ENCODE assay signal across 8 cellular contexts in the genomic region with DNA sequence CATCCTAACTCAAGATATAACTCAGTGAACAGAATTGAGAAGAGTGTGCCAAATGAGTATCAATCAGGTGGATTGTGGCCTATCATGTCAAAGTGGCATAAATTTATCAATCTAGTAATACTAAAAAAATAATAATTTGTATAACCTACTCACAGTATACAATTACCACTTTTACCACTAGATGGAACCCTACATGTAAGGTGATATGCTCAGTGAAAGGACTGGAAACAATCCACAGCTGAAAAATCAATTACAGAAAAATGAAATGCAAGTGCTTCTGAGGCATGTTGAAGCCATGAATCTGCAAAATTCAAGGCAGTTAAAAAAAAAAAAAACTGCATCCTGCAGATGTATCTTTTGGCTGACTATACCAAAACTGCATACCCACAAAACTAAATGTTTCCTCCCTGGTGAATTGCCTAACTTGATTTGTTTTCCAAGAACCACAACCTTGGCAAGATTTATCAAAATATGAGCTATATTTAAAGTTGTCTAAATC. TPM values are rescaled to one million over a fixed set of nuclear protein-coding genes. Genes with fewer than 3 reads are reported as not detected.
DNase-seq lines count a peak whose midpoint lies in the region; ATAC-seq and TF ChIP-seq lines count a peak whose summit lies in the region.

No MANE protein-coding gene starts in this region.

- H3K4me3 ChIP-seq in lower leg skin (ENCODE audit: low read depth, poor library complexity, severe bottlenecking): no peak overlapping the region

- H3K9me3 Mint-ChIP-seq in osteocyte (ENCODE audit: unreplicated experiment): no peaks in the 10 kb centered on the region

- peak overlapping the region; percentile 86 for H3K27ac Mint-ChIP-seq in osteocyte (ENCODE audit: unreplicated experiment)

- peak; percentile 47 for DNase-seq in SIG-M5 treated with dmso at 0.1 percent for 504 hours (lab: John Stamatoyannopoulos, UW; ENCODE audit: unreplicated experiment)
- DNase-seq in SIG-M5 (lab: John Stamatoyannopoulos, UW): no peak
- peak; percentile 64 for DNase-seq in NCI-H1105 treated with DMSO at 0.1 percent for 48 hours (lab: John Stamatoyannopoulos, UW)
- peak; percentile 18 for DNase-seq in SKM-1 (lab: John Stamatoyannopoulos, UW; ENCODE audit: unreplicated experiment)
- peak; percentile 99 for DNase-seq in fibroblast of peridontal ligament (ENCODE audit: extremely low read depth)
- no peak for DNase-seq in osteocyte (ENCODE audit: extremely low spot score, unreplicated experiment)
- no peak for DNase-seq in lower leg skin (ENCODE audit: low spot score in 2 of 2)

- TF ChIP-seq POLR2A in lower leg skin (IDR thresholded peaks at IDR 0.05): no peak

- TF ChIP-seq CTCF in osteocyte (IDR thresholded peaks at IDR 0.05): peak; percentile 70
- TF ChIP-seq CTCF in lower leg skin (IDR thresholded peaks at IDR 0.05): peak in 1 of 3 donors; percentile 22

- intact Hi-C loops in lower leg skin (cut with DNase I; ENCODE audit: low total_unique reads): loop anchor here (10.0 kb wide), 1 partner anchor 56 kb away; a partner anchor contains a TSS

- no peaks in the 10 kb centered on the region for H3K36me3 Mint-ChIP-seq in osteocyte (ENCODE audit: unreplicated experiment)

- H3K4me1 Mint-ChIP-seq in osteocyte (ENCODE audit: unreplicated experiment): peaks cover 21% of the 10 kb centered on the region

- no peak overlapping the region for H3K4me3 Mint-ChIP-seq in osteocyte (ENCODE audit: unreplicated experiment)

- H3K27me3 Mint-ChIP-seq in osteocyte (ENCODE audit: unreplicated experiment): no peaks in the 10 kb centered on the region

- no peak for ATAC-seq in HG02884 (IDR thresholded peaks at IDR 0.05; ENCODE audit: unreplicated experiment)

RNA-seq across cellular contexts. Expression of a gene that starts 13.9 kb away (rescaled TPM):
- total RNA-seq in osteocyte: 5.0 and 5.5 TPM in 2 replicates
- total RNA-seq in lower leg skin: 1 to 10 TPM; 7.7 to 8.5 (median 8.2) TPM

RNA-seq across cellular contexts. Expression of a gene that starts 40.5 kb away (rescaled TPM):
- total RNA-seq in osteocyte: 3.5 and 3.6 TPM in 2 replicates
- 10 to 100 TPM in 2 of 4 donors, 1 to 10 TPM in 2; 4.6 to 16.9 (median 9.4) TPM for total RNA-seq in lower leg skin

RNA-seq across cellular contexts. Expression of a gene that starts 56.0 kb away (rescaled TPM):
- total RNA-seq in osteocyte (7.9 and 8.0 TPM in 2 replicates), lower leg skin (10 to 100 TPM; 40.9 to 62.0 (median 57.7) TPM)

Comparison
In these comparisons a context has a peak if more than half of its experiments do, and no peak if none do; other contexts are left out.
1. DNase-seq: peak in SIG-M5 treated with dmso at 0.1 percent for 504 hours (single experiment), NCI-H1105 treated with DMSO at 0.1 percent for 48 hours (single experiment), SKM-1 (single experiment) and fibroblast of peridontal ligament (single experiment); none in SIG-M5 (single experiment), osteocyte (single experiment) and lower leg skin (0 of 2).